In the genomic region with DNA sequence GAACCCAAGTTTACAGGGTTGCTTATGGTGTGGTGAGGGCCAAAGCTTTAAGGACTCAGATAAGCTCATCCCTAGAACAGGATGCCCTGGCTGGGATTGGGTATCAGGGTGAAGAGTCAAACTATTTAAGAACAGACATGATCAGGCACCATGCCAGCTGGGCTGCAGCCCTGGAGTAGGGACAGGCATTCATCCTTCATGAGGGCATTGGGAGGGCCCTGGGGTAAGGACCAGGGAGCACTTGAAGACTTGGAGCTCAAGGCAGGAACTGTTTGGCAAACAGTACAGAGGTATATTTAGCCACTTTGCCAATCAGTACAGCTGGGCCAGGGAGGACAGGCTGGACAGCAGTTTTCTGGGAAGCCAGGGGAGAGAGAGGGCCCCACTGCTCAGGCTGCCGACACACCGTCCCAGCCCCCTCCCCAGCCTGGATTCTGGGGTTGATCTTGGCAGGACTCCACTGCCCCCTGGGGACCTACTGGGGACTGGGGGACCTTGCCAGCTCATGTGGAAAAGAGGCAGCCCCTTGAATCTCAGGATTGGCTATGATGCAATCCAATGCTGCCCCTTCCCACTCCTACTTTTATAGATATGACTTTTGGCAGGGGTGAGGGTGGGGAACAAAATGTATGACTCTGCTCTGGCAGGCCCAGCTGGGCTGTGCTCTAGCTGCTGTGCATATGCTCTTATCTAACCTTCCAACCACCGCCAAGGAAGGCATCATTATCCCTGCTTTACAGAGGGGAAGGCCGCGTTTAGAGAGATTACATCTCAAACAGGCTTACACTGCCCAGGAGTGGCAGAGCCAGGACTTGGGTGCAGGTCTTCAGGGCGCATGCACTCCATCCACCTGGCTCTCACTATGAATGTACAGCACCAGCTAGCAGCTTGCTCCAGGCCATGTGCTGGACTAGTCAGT, we compare ENCODE assay signal across 26 cellular contexts. TPM values are rescaled to one million over a fixed set of nuclear protein-coding genes. Genes with fewer than 3 reads are reported as not detected.
DNase-seq lines count a peak whose midpoint lies in the region; ATAC-seq and TF ChIP-seq lines count a peak whose summit lies in the region.
"Had no signal": no experiment of that assay in that cellular context is flagged by ENCODE, and none has a peak within 500 bp of the region (broad histone marks: within the 10 kb centered on the region; RNA-seq: fewer than 3 reads in every experiment).

No MANE protein-coding gene starts in this region.

- no peak for TF ChIP-seq POLR2A in heart left ventricle (IDR thresholded peaks at IDR 0.05)
- TF ChIP-seq POLR2A in sigmoid colon (IDR thresholded peaks at IDR 0.05): no peak
- no peak for TF ChIP-seq POLR2A in upper lobe of left lung (IDR thresholded peaks at IDR 0.05)

- no peak for TF ChIP-seq EP300 in sigmoid colon (IDR thresholded peaks at IDR 0.05)
- TF ChIP-seq EP300 in upper lobe of left lung (IDR thresholded peaks at IDR 0.05): no peak

- H3K27ac ChIP-seq in heart left ventricle (peak overlapping the region in 7 of 12 donors; percentile 28 to 79 (median 42)), sigmoid colon (no peak overlapping the region), upper lobe of left lung (peak overlapping the region in 2 of 4 donors; percentile 33 to 65)
- H3K27ac ChIP-seq: HL-60, thoracic aorta had no signal

- WGBS in heart left ventricle, 4 donors: 37 to 52% (median 41%) methylated on average over 4 to 6 of the region's 6 CpGs
- WGBS in sigmoid colon, 2 donors: 62 to 70% methylated on average over 6 of the region's 6 CpGs
- WGBS in upper lobe of left lung, 2 donors: 57 to 83% methylated on average over 1 to 6 of the region's 6 CpGs

- intact Hi-C loops in heart left ventricle (cut with DNase I): no loop called here
- intact Hi-C loops in sigmoid colon (cut with DNase I): no loop called here

- no peaks in the 10 kb centered on the region for H3K9me3 ChIP-seq in heart left ventricle
- H3K9me3 ChIP-seq in sigmoid colon: no peaks in the 10 kb centered on the region
- H3K9me3 ChIP-seq in upper lobe of left lung: no peaks in the 10 kb centered on the region
- H3K9me3 ChIP-seq: thoracic aorta had no signal

- H3K36me3 ChIP-seq in heart left ventricle (no peaks in the 10 kb centered on the region), sigmoid colon (no peaks in the 10 kb centered on the region), upper lobe of left lung (no peaks in the 10 kb centered on the region)
- H3K36me3 ChIP-seq: thoracic aorta had no signal

- no peak overlapping the region for H3K4me3 ChIP-seq in heart left ventricle
- H3K4me3 ChIP-seq in sigmoid colon: no peak overlapping the region
- no peak overlapping the region for H3K4me3 ChIP-seq in upper lobe of left lung
- H3K4me3 ChIP-seq: thoracic aorta had no signal

- H3K27me3 ChIP-seq in heart left ventricle (no peaks in the 10 kb centered on the region), sigmoid colon (no peaks in the 10 kb centered on the region), upper lobe of left lung (no peaks in the 10 kb centered on the region)

- no peak for TF ChIP-seq CTCF in heart left ventricle (IDR thresholded peaks at IDR 0.05)
- TF ChIP-seq CTCF in sigmoid colon (IDR thresholded peaks at IDR 0.05): no peak
- no peak for TF ChIP-seq CTCF in upper lobe of left lung (IDR thresholded peaks at IDR 0.05)

- ATAC-seq in heart left ventricle (peak; percentile 84 to 95 (median 92)), upper lobe of left lung (ENCODE audit: low FRiP score in 2 of 2) (no peak)
- ATAC-seq: activated CD8-positive, alpha-beta T cell treated with anti-CD3 and anti-CD28 coated beads for 36 hours; T-cell had no signal

- peak; percentile 5 for DNase-seq in DMS 273 treated with DMSO at 0.1 percent for 48 hours (lab: John Stamatoyannopoulos, UW)
- peak; percentile 24 for DNase-seq in OCI-M1 (lab: John Stamatoyannopoulos, UW)
- peak in 4 of 5 donors; percentile 28 to 88 (median 62) for DNase-seq in heart left ventricle
- peak; percentile 60 for DNase-seq in sigmoid colon
- DNase-seq in Kasumi-1 (lab: John Stamatoyannopoulos, UW): no peak
- no peak for DNase-seq in activated CD4-positive, alpha-beta T cell treated with anti-CD3 and anti-CD28 coated beads, Interleukin-2, amount 50 U/mL, for 48 hours
- DNase-seq in upper lobe of left lung: no peak
- DNase-seq: activated CD4-positive, CD25-positive, alpha-beta regulatory T cell treated with anti-CD3 and anti-CD28 coated beads, Interleukin-2, amount 50 U/mL, for 72 hours; activated CD8-positive, alpha-beta T cell treated with anti-CD3 and anti-CD28 coated beads for 36 hours; activated gamma-delta T cell treated with Interleukin-2 at 50 U/mL for 16 hours; activated T-cell treated with anti-CD3 and anti-CD28 coated beads for 4 hours; anterior cingulate cortex; CD4-positive, CD25-positive, alpha-beta regulatory T cell; NCI-H1105 treated with DMSO at 0.1 percent for 48 hours; NCI-H2029 treated with DMSO at 0.1 percent for 48 hours; NCI-H226; NCI-H774; SHP77 treated with DMSO at 0.1 percent for 48 hours; stimulated activated CD4-positive, alpha-beta T cell treated with anti-CD3 and anti-CD28 coated beads, Interleukin-4, amount 100 ng/mL, for 1 hour; stimulated activated naive CD4-positive, alpha-beta T cell; T-cell had no signal

- H3K4me1 ChIP-seq in heart left ventricle: peaks cover 0 to 23% (median 6%) of the 10 kb centered on the region in 12 donors
- H3K4me1 ChIP-seq in sigmoid colon: no peaks in the 10 kb centered on the region
- peaks cover 0 to 21% (median 3%) of the 10 kb centered on the region in 4 donors for H3K4me1 ChIP-seq in upper lobe of left lung

RNA-seq across cellular contexts. Expression of a gene that starts 2.3 kb away (rescaled TPM):
- total RNA-seq in heart left ventricle (1 to 10 TPM in 1 of 9 donors, under 1 TPM in 3, not detected in 5; 0.05 to 1.1 (median 0.05) TPM), sigmoid colon (not detected), upper lobe of left lung (1 to 10 TPM in 2 of 6 donors, under 1 TPM in 2, not detected in 2; 0.13 to 5.2 (median 1.1) TPM)
- polyA plus RNA-seq in heart left ventricle (under 1 TPM in 1 of 2 donors, not detected in 1; 0.01 TPM), sigmoid colon (under 1 TPM in 1 of 3 donors, not detected in 2; 0.13 TPM)
- total RNA-seq: activated CD8-positive, alpha-beta T cell treated with anti-CD3 and anti-CD28 coated beads for 36 hours; CD4-positive, CD25-positive, alpha-beta regulatory T cell; kidney epithelial cell; M059J; pulmonary artery endothelial cell; T-cell; thoracic aorta had no signal
- polyA plus RNA-seq: CD4-positive, CD25-positive, alpha-beta regulatory T cell had no signal

RNA-seq across cellular contexts. Expression of a gene that starts 46.2 kb away (rescaled TPM):
- total RNA-seq in heart left ventricle: 10 to 100 TPM; 28.2 to 70.8 (median 43.9) TPM
- 10 to 100 TPM; 25.6 to 46.5 TPM for polyA plus RNA-seq in heart left ventricle
- total RNA-seq in sigmoid colon: 10 to 100 TPM in 3 of 4 donors, 1 to 10 TPM in 1; 8.9 to 13.0 (median 11.3) TPM
- 10 to 100 TPM; 16.8 to 37.0 (median 30.5) TPM for polyA plus RNA-seq in sigmoid colon
- total RNA-seq in upper lobe of left lung: 10 to 100 TPM; 23.0 to 46.4 (median 31.5) TPM

Comparison
In these comparisons a context has a peak if more than half of its experiments do, and no peak if none do; other contexts are left out.
1. DNase-seq: peak in DMS 273 treated with DMSO at 0.1 percent for 48 hours (single experiment), OCI-M1 (single experiment), heart left ventricle (4 of 5) and sigmoid colon (single experiment); none in Kasumi-1 (0 of 2), activated CD4-positive, alpha-beta T cell treated with anti-CD3 and anti-CD28 coated beads, Interleukin-2, amount 50 U/mL, for 48 hours (0 of 2) and upper lobe of left lung (0 of 2).
2. ATAC-seq: peak in heart left ventricle (4 of 4); none in upper lobe of left lung (0 of 2).
3. H3K27ac ChIP-seq: peak in heart left ventricle (7 of 12); none in sigmoid colon (0 of 4).